30 cellular contexts compared by ENCODE assay signal in the genomic region with DNA sequence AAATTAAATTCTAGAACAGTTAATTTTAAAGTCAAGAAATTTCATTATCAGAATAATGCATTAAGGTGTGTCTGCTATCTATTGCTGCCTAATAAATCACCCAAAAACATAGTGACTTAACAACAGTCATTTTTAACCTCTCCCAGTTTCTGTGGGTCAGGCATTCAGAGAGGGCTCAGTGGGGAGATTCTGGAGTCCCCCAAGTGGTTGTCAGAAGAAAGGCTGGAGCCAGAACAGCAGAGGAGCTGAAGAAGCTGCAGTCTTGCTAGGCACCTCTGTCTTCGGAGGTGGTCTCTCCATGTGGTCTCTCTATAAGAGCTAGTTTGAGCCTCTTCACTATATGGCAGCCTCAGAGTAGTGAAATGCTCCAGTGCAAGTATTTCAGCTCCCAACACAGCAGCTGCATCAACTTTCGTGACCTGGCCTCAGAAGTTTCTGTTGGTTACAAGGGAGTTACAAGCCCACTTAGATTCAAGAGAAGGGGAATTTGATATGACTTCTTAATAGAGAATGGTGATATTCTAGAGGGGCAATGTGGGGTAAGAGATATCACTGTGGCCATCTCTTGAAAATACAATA. TPM values are rescaled to one million over a fixed set of nuclear protein-coding genes. Genes with fewer than 3 reads are reported as not detected.
DNase-seq lines count a peak whose midpoint lies in the region; ATAC-seq, FAIRE-seq and TF ChIP-seq lines count a peak whose summit lies in the region.
"Had no signal": no experiment of that assay in that cellular context is flagged by ENCODE, and none has a peak within 500 bp of the region (broad histone marks: within the 10 kb centered on the region; RNA-seq: fewer than 3 reads in every experiment).

No MANE protein-coding gene starts in this region.

- H4K20me1 ChIP-seq in osteoblast (ENCODE audit: insufficient read depth, low read length), result no peaks in the 10 kb centered on the region

- DNase-seq in DMS79 treated with DMSO at 0.1 percent for 48 hours (lab: John Stamatoyannopoulos, UW) (peak; percentile 24), DMS79 (lab: John Stamatoyannopoulos, UW) (no peak), NAMALWA (ENCODE audit: low spot score) (peak; percentile 12), choroid plexus epithelial cell (ENCODE audit: low read depth) (no peak), osteoblast (ENCODE audit: insufficient read length, low spot score, missing footprints) (no peak), T-cell (no peak), pancreas (no peak), NCI-H1105 (lab: John Stamatoyannopoulos, UW) (no peak)
- DNase-seq: 8988T; activated CD4-positive, alpha-beta T cell treated with anti-CD3 and anti-CD28 coated beads, Interleukin-2, amount 10 ng/mL, durations not matched to agents 24 days and 14 days; activated effector memory CD4-positive, alpha-beta T cell treated with anti-CD3 and anti-CD28 coated beads, Interleukin-2, amount 50 U/mL, for 16 hours; activated naive CD8-positive, alpha-beta T cell treated with anti-CD3 and anti-CD28 coated beads, Interleukin-2, amount 10 ng/mL, durations not matched to agents 7 days and 5 days; activated T-cell treated with anti-CD3 and anti-CD28 coated beads, Interleukin-2, amount 50 U/mL, for 1 hour; CD8-positive, alpha-beta T cell; cerebellar nuclear complex; DMS153; GOT3; islet precursor cell; left ventricle myocardium superior; NCI-H1417; NCI-H446 treated with DMSO at 0.1 percent for 48 hours; NCI-H82; OCI-M1; spleen; WERI-Rb-1 had no signal

- H3K36me3 ChIP-seq in osteoblast (ENCODE audit: insufficient read depth, low read length) (no peaks in the 10 kb centered on the region), pancreas (no peaks in the 10 kb centered on the region)
- H3K36me3 ChIP-seq: spleen, tibial nerve, WERI-Rb-1 had no signal

- no peak overlapping the region for H3K27ac ChIP-seq in osteoblast (ENCODE audit: low read depth, low read length)
- H3K27ac ChIP-seq in pancreas, result no peak overlapping the region
- H3K27ac ChIP-seq: spleen, tibial nerve had no signal

- no peaks in the 10 kb centered on the region for H3K36me3 Mint-ChIP-seq in T-cell
- H3K36me3 Mint-ChIP-seq: activated naive CD8-positive, alpha-beta T cell treated with anti-CD3 and anti-CD28 coated beads, Interleukin-2, amount 10 ng/mL, durations not matched to agents 7 days and 5 days; CD8-positive, alpha-beta T cell had no signal

- H3K27me3 ChIP-seq in osteoblast (ENCODE audit: insufficient read depth, low read length) (peaks cover 11% of the 10 kb centered on the region), pancreas (peaks cover 0 to 5% (median 0%) of the 10 kb centered on the region in 4 donors)
- H3K27me3 ChIP-seq: spleen, tibial nerve had no signal

- intact Hi-C loops in pancreas (cut with DNase I), result no loop called here

- no peaks in the 10 kb centered on the region for H3K4me1 Mint-ChIP-seq in T-cell
- H3K4me1 Mint-ChIP-seq: activated CD4-positive, alpha-beta T cell treated with anti-CD3 and anti-CD28 coated beads, Interleukin-2, amount 10 ng/mL, durations not matched to agents 24 days and 14 days; activated naive CD8-positive, alpha-beta T cell treated with anti-CD3 and anti-CD28 coated beads, Interleukin-2, amount 10 ng/mL, durations not matched to agents 7 days and 5 days had no signal

- H3K4me2 ChIP-seq in osteoblast (ENCODE audit: insufficient read depth, low read length), result no peak overlapping the region

- H2AFZ ChIP-seq in osteoblast (ENCODE audit: low read length), result no peak overlapping the region

- TF ChIP-seq CTCF in choroid plexus epithelial cell (conservative IDR thresholded peaks at IDR 0.05; ENCODE audit: low read depth, low read length) (peak; percentile 45), osteoblast (IDR thresholded peaks at IDR 0.05; ENCODE audit: extremely low read depth, low read depth, low read length) (peak; percentile 22), pancreas (IDR thresholded peaks at IDR 0.05) (no peak)

- H3K4me3 Mint-ChIP-seq in T-cell, result no peak overlapping the region
- H3K4me3 Mint-ChIP-seq: activated CD4-positive, alpha-beta T cell treated with anti-CD3 and anti-CD28 coated beads, Interleukin-2, amount 10 ng/mL, durations not matched to agents 24 days and 14 days; activated naive CD8-positive, alpha-beta T cell treated with anti-CD3 and anti-CD28 coated beads, Interleukin-2, amount 10 ng/mL, durations not matched to agents 7 days and 5 days; CD8-positive, alpha-beta T cell; IgD-negative memory B cell; T-helper 2 cell treated with Interferon-gamma antibody and Interleukin-4, amounts not matched to agents 5 μg/mL and 100 μg/mL, for 36 hours had no signal

- POLR2A ChIA-PET in T-cell (lab: Charles Lee), result no interaction called here

- no peak for ATAC-seq in T-cell (replicated peaks in 1 of 4)
- no peak for ATAC-seq in pancreas
- ATAC-seq: CD8-positive, alpha-beta T cell; left ventricle myocardium superior had no signal

- no peak overlapping the region for H3K27ac Mint-ChIP-seq in T-cell
- H3K27ac Mint-ChIP-seq: activated CD4-positive, alpha-beta T cell treated with anti-CD3 and anti-CD28 coated beads, Interleukin-2, amount 10 ng/mL, durations not matched to agents 24 days and 14 days; activated naive CD8-positive, alpha-beta T cell treated with anti-CD3 and anti-CD28 coated beads, Interleukin-2, amount 10 ng/mL, durations not matched to agents 7 days and 5 days; CD8-positive, alpha-beta T cell; IgD-negative memory B cell; T-helper 2 cell treated with Interferon-gamma antibody and Interleukin-4, amounts not matched to agents 5 μg/mL and 100 μg/mL, for 36 hours had no signal

- H3K79me2 ChIP-seq in osteoblast (ENCODE audit: insufficient read depth, low read length), result no peaks in the 10 kb centered on the region

- H3K9me3 ChIP-seq in osteoblast (ENCODE audit: low read depth, low read length) (no peaks in the 10 kb centered on the region), pancreas (no peaks in the 10 kb centered on the region)
- H3K9me3 ChIP-seq: spleen, tibial nerve had no signal

- no peak for FAIRE-seq in pancreas (lab: Jason Lieb, UNC)
- FAIRE-seq: G401.6 had no signal

- WGBS in pancreas, 2 donors, result 55 to 69% methylated on average over 2 of the region's 2 CpGs

- CTCF ChIA-PET in T-cell (lab: Charles Lee), result no interaction called here

- H3K4me1 ChIP-seq in osteoblast (ENCODE audit: insufficient read depth, low read length), result no peaks in the 10 kb centered on the region
- no peaks in the 10 kb centered on the region for H3K4me1 ChIP-seq in pancreas
- H3K4me1 ChIP-seq: spleen, tibial nerve had no signal

- H3K4me3 ChIP-seq in choroid plexus epithelial cell (ENCODE audit: low read depth, low read length) (no peak overlapping the region), osteoblast (ENCODE audit: insufficient read depth, low read length) (no peak overlapping the region), pancreas (no peak overlapping the region)
- H3K4me3 ChIP-seq: spleen, tibial nerve had no signal

- no peaks in the 10 kb centered on the region for H3K9me3 Mint-ChIP-seq in T-cell
- H3K9me3 Mint-ChIP-seq: activated CD4-positive, alpha-beta T cell treated with anti-CD3 and anti-CD28 coated beads, Interleukin-2, amount 10 ng/mL, durations not matched to agents 24 days and 14 days; activated naive CD8-positive, alpha-beta T cell treated with anti-CD3 and anti-CD28 coated beads, Interleukin-2, amount 10 ng/mL, durations not matched to agents 7 days and 5 days; CD8-positive, alpha-beta T cell; IgD-negative memory B cell; T-helper 2 cell treated with Interferon-gamma antibody and Interleukin-4, amounts not matched to agents 5 μg/mL and 100 μg/mL, for 36 hours had no signal

- H3K27me3 Mint-ChIP-seq in T-cell, result peaks cover 2 to 4% of the 10 kb centered on the region in 2 donors

RNA-seq across cellular contexts. Expression of gene HOPX, which starts 9.4 kb away (rescaled TPM):
- total RNA-seq in osteoblast, result 0.29 and 0.36 TPM in 2 replicates
- 10 to 100 TPM in 4 of 5 donors, 1 to 10 TPM in 1; 6.3 to 34.9 (median 23.4) TPM for total RNA-seq in T-cell
- total RNA-seq in pancreas, result 1 to 10 TPM in 4 of 6 donors, under 1 TPM in 2; 0.43 to 9.9 (median 2.5) TPM
- polyA plus RNA-seq in pancreas, result 10 to 100 TPM in 1 of 2 donors, 1 to 10 TPM in 1; 6.0 to 29.3 TPM
- total RNA-seq: MCF 10A had no signal

Comparison
In these comparisons a context has a peak if more than half of its experiments do, and no peak if none do; other contexts are left out.
1. DNase-seq: peak in DMS79 treated with DMSO at 0.1 percent for 48 hours (single experiment) and NAMALWA (single experiment); none in DMS79 (single experiment), choroid plexus epithelial cell (single experiment), osteoblast (single experiment), T-cell (0 of 34), pancreas (0 of 6) and NCI-H1105 (single experiment).
2. CTCF ChIP-seq: peak in choroid plexus epithelial cell (single experiment) and osteoblast (single experiment); none in pancreas (0 of 4).